8 cellular contexts compared by ENCODE assay signal in genomic region chr14:23056956-23057756, GRCh38.
DNase-seq lines count a peak whose midpoint lies in the region; ATAC-seq lines count a peak whose summit lies in the region.

Gene CDH24 (minus strand): TSS chr14:23057520. CDS start chr14:23055733, 1,787 bp downstream.

- ATAC-seq in HG02870 (IDR thresholded peaks at IDR 0.05; ENCODE audit: unreplicated experiment) = peak; percentile 42

- peak within 1 kb of the TSS; percentile 65 for H3K4me3 ChIP-seq in GM08714 (ENCODE audit: low read length)

- no peaks in the 10 kb centered on the region for H3K27me3 ChIP-seq in layer of hippocampus (ENCODE audit: control insufficient read depth, insufficient read depth, low read length)

- DNase-seq in T-helper 1 cell (peak; percentile 51 to 70 (median 64)), caudate nucleus (lab: John Stamatoyannopoulos, UW) (no peak), GF-D8 (lab: John Stamatoyannopoulos, UW) (no peak), DMS 273 (lab: John Stamatoyannopoulos, UW; ENCODE audit: unreplicated experiment) (no peak)
- peak; percentile 69 for DNase-seq in stimulated activated CD4-positive, alpha-beta T cell treated with anti-CD3 and anti-CD28 coated beads, Interleukin-4, amount 100 ng/mL, for 1 hour

- H3K27ac ChIP-seq in caudate nucleus (ENCODE audit: low read depth, low read length) (peak within 1 kb of the TSS; percentile 62), layer of hippocampus (ENCODE audit: low read depth, low read length) (peak within 1 kb of the TSS; percentile 75)

Comparison
In these comparisons a context has a peak if more than half of its experiments do, and no peak if none do; other contexts are left out.
1. DNase-seq: peak in T-helper 1 cell (5 of 5) and stimulated activated CD4-positive, alpha-beta T cell treated with anti-CD3 and anti-CD28 coated beads, Interleukin-4, amount 100 ng/mL, for 1 hour (single experiment); none in caudate nucleus (0 of 61), GF-D8 (single experiment) and DMS 273 (single experiment).